In the genomic region with DNA sequence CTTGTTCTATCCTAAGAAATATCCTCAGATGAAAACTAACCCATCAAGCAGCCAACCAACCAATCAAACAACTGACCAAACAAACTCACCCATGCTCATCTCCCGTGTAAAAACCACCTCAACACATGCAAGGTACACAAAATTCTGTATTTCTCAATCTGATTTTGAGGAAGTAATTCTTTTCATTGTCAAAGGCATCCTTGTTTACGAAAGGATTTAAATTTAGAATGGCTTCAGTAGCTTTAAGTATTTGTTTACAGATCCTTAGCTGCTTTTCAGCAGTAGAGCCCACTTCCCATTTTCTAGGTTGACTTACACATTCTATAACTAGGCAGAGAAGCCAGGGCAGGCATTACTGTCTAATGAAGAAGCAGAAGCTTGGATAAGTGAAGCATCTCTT, we compare ENCODE assay signal across 20 cellular contexts.
DNase-seq lines count a peak whose midpoint lies in the region; ATAC-seq and TF ChIP-seq lines count a peak whose summit lies in the region.
"Had no signal": no experiment of that assay in that cellular context is flagged by ENCODE, and none has a peak within 500 bp of the region (broad histone marks: within the 10 kb centered on the region; RNA-seq: fewer than 3 reads in every experiment).

No MANE protein-coding gene starts in this region.

- TF ChIP-seq POLR2A in uterus (IDR thresholded peaks at IDR 0.05) = no peak

- intact Hi-C loops in dorsolateral prefrontal cortex (cut with DNase I) (no loop called here), uterus (cut with DNase I; ENCODE audit: low total_unique reads) (no loop called here)

- ATAC-seq in GM18868 (IDR thresholded peaks at IDR 0.05; ENCODE audit: unreplicated experiment) (peak; percentile 55), GM21515 (IDR thresholded peaks at IDR 0.05; ENCODE audit: unreplicated experiment) (peak; percentile 58), HG03066 (IDR thresholded peaks at IDR 0.05; ENCODE audit: low read depth, unreplicated experiment) (peak; percentile 49)
- ATAC-seq: lower lobe of right lung; naive thymus-derived CD4-positive, alpha-beta T cell had no signal

- H3K4me3 ChIP-seq in dorsolateral prefrontal cortex (no peak overlapping the region), uterus (no peak overlapping the region)
- H3K4me3 ChIP-seq: lower lobe of right lung, skin epidermis, testis had no signal

- no peaks in the 10 kb centered on the region for H3K4me1 ChIP-seq in uterus
- H3K4me1 ChIP-seq: testis had no signal

- H3K27ac ChIP-seq in dorsolateral prefrontal cortex (peak overlapping the region in 19 of 59 donors; percentile 2 to 88 (median 25)), uterus (no peak overlapping the region)
- H3K27ac ChIP-seq: lower lobe of right lung, skin epidermis, testis had no signal

- H3K36me3 ChIP-seq in uterus = no peaks in the 10 kb centered on the region
- H3K36me3 ChIP-seq: lower lobe of right lung had no signal

- DNase-seq in germinal center (ENCODE audit: low spot score) (peak; percentile 4), dorsolateral prefrontal cortex (no peak), GM19240 (ENCODE audit: insufficient read length, low spot score) (no peak), uterus (no peak)
- DNase-seq: activated T-cell treated with anti-CD3 and anti-CD28 coated beads, Interleukin-2, amount 50 U/mL, for 1 hour; cortex of kidney; GDM1; immature natural killer cell; IMR-90; lower lobe of right lung; naive thymus-derived CD4-positive, alpha-beta T cell; NCI-H2107; NCI-H69; posterior cingulate gyrus; SK-N-SH; testis had no signal

- H3K27me3 ChIP-seq in dorsolateral prefrontal cortex = no peaks in the 10 kb centered on the region
- no peaks in the 10 kb centered on the region for H3K27me3 ChIP-seq in uterus
- H3K27me3 ChIP-seq: testis had no signal

- no peak for TF ChIP-seq CTCF in dorsolateral prefrontal cortex (IDR thresholded peaks at IDR 0.05 in 54 of 56, conservative IDR thresholded peaks at IDR 0.05 in 2 of 56; ENCODE audit: low read depth in 1 of 56, partially characterized antibody in 56 of 56)
- TF ChIP-seq CTCF in uterus (IDR thresholded peaks at IDR 0.05) = no peak

- no peaks in the 10 kb centered on the region for H3K9me3 ChIP-seq in uterus
- H3K9me3 ChIP-seq: lower lobe of right lung, SK-N-SH, testis had no signal
